17 cellular contexts compared by ENCODE assay signal in the genomic region with DNA sequence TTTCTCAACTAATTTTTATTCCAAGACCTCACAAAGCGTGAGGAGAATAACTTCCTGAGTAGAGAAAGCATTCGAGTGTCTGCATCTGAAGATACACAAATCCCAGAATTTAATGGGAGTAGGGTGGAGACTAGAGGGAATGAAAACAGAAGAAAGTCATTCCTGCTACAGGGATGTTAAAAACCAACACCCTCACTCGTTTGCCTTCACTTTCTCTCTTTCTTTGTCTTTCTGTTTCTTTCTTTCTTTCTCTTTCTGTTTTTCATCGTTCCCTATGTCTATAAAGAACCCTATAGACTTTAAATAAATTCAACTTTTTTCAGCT.
DNase-seq lines count a peak whose midpoint lies in the region; ATAC-seq lines count a peak whose summit lies in the region.
"Had no signal": no experiment of that assay in that cellular context is flagged by ENCODE, and none has a peak within 500 bp of the region (broad histone marks: within the 10 kb centered on the region; RNA-seq: fewer than 3 reads in every experiment).

No MANE protein-coding gene starts in this region.

- peaks cover 29% of the 10 kb centered on the region for H3K27me3 Mint-ChIP-seq in central memory CD8-positive, alpha-beta T cell

- no peaks in the 10 kb centered on the region for H3K27me3 ChIP-seq in aorta (ENCODE audit: control insufficient read depth in 1 of 2, insufficient read depth in 2 of 2, low read length in 1 of 2)

- 68 to 70% methylated on average over 2 of the region's 4 CpGs for WGBS in mesodermal cell (ENCODE audit: insufficient coverage in 2 of 2), 2 experiments
- 2 to 8% methylated on average over 4 of the region's 4 CpGs for WGBS in aorta, 2 donors

- H3K36me3 ChIP-seq in mesodermal cell (ENCODE audit: control insufficient read depth, insufficient read depth, low read length) (no peaks in the 10 kb centered on the region), aorta (ENCODE audit: control insufficient read depth in 1 of 2, insufficient read depth in 2 of 2, low read length in 1 of 2) (no peaks in the 10 kb centered on the region)

- no peaks in the 10 kb centered on the region for H3K36me3 Mint-ChIP-seq in central memory CD8-positive, alpha-beta T cell (ENCODE audit: insufficient read depth)

- H3K4me3 Mint-ChIP-seq in central memory CD8-positive, alpha-beta T cell, result no peak overlapping the region

- intact Hi-C loops in left cardiac atrium (cut with DNase I), result no loop called here
- intact Hi-C loops in Right ventricle myocardium superior (cut with DNase I), result no loop called here
- intact Hi-C loops in aorta (cut with DNase I), result no loop called here

- no peaks in the 10 kb centered on the region for H3K9me3 Mint-ChIP-seq in central memory CD8-positive, alpha-beta T cell

- peak overlapping the region; percentile 74 for H3K27ac ChIP-seq in mesodermal cell (ENCODE audit: low read depth, low read length, severe bottlenecking)
- no peak overlapping the region for H3K27ac ChIP-seq in aorta (ENCODE audit: low read depth in 1 of 2, low read length in 2 of 2)
- H3K27ac ChIP-seq: 22Rv1 had no signal

- DNase-seq in left cardiac atrium (no peak), Right ventricle myocardium superior (no peak), aorta (no peak), hepatic stellate cell (ENCODE audit: low spot score) (no peak)
- DNase-seq in central memory CD8-positive, alpha-beta T cell (ENCODE audit: low spot score in 2 of 2), result no peak
- DNase-seq: C1 segment of cervical spinal cord, DMS 273 treated with DMSO at 0.1 percent for 48 hours, H7, Kasumi-1, NCI-H1436, NCI-H2029 treated with DMSO at 0.1 percent for 48 hours, NCI-H524 treated with DMSO at 0.1 percent for 48 hours, RPMI8226 had no signal

- no peaks in the 10 kb centered on the region for H3K9me3 ChIP-seq in mesodermal cell (ENCODE audit: control insufficient read depth, low read length)
- no peaks in the 10 kb centered on the region for H3K9me3 ChIP-seq in aorta (ENCODE audit: control insufficient read depth, low read length)

- peaks cover 49% of the 10 kb centered on the region for H3K4me1 ChIP-seq in mesodermal cell (ENCODE audit: control insufficient read depth, insufficient read depth, low read length, poor library complexity, severe bottlenecking)
- H3K4me1 ChIP-seq in aorta (ENCODE audit: control insufficient read depth in 1 of 2, insufficient read depth in 2 of 2, low read length in 2 of 2), result peaks cover 0 to 4% of the 10 kb centered on the region in 2 donors

- H3K4me3 ChIP-seq in mesodermal cell (ENCODE audit: extremely low read depth, insufficient read depth, low read length, poor library complexity, severe bottlenecking) (no peak overlapping the region), aorta (ENCODE audit: low read length in 2 of 2) (peak overlapping the region in 1 of 2 donors; percentile 34)

- ATAC-seq in left cardiac atrium, result peak; percentile 15 to 35
- ATAC-seq in Right ventricle myocardium superior (ENCODE audit: poor library complexity), result no peak
- ATAC-seq in central memory CD8-positive, alpha-beta T cell (replicated peaks; ENCODE audit: extremely low read depth, poor library complexity, severe bottlenecking), result no peak
- ATAC-seq in aorta (ENCODE audit: low FRiP score), result peak; percentile 55
- ATAC-seq in GM21619 (IDR thresholded peaks at IDR 0.05; ENCODE audit: unreplicated experiment), result no peak
- no peak for ATAC-seq in GM18873 (IDR thresholded peaks at IDR 0.05; ENCODE audit: low FRiP score, unreplicated experiment)

- H3K4me1 Mint-ChIP-seq in central memory CD8-positive, alpha-beta T cell, result no peaks in the 10 kb centered on the region

- H3K27ac Mint-ChIP-seq in central memory CD8-positive, alpha-beta T cell (ENCODE audit: low read depth), result peak overlapping the region; percentile 36

Comparison
In these comparisons a context has a peak if more than half of its experiments do, and no peak if none do; other contexts are left out.
1. ATAC-seq: peak in left cardiac atrium (2 of 2) and aorta (single experiment); none in Right ventricle myocardium superior (single experiment), central memory CD8-positive, alpha-beta T cell (single experiment), GM21619 (single experiment) and GM18873 (single experiment).